Comparison of ENCODE assay signal across 2 cellular contexts in the genomic region with DNA sequence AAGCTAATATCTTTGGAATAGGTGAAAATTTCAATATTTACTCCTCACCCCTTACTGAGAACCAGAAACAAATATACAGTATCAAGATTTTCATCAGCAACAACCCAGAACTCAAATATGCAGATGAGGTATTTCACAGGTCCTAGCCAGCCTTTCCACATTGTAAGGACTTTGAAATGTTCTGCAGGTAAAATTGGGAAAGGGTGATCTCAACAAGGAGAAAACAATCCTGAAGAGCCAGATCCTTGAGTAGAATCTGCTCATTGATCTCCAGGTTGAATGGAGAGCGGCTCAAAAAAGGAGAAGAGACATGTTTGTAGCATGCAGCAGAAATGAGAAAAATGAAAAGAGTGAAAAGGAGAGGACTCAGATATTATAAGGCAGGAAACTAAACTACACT.
TF ChIP-seq lines count a peak whose summit lies in the region.

No MANE protein-coding gene starts in this region.

TF ChIP-seq in GM23338, 12 proteins besides CTCF, POLR2A, EP300 and RAD21 (continues in another document):
- TF ChIP-seq, protein P1, sequence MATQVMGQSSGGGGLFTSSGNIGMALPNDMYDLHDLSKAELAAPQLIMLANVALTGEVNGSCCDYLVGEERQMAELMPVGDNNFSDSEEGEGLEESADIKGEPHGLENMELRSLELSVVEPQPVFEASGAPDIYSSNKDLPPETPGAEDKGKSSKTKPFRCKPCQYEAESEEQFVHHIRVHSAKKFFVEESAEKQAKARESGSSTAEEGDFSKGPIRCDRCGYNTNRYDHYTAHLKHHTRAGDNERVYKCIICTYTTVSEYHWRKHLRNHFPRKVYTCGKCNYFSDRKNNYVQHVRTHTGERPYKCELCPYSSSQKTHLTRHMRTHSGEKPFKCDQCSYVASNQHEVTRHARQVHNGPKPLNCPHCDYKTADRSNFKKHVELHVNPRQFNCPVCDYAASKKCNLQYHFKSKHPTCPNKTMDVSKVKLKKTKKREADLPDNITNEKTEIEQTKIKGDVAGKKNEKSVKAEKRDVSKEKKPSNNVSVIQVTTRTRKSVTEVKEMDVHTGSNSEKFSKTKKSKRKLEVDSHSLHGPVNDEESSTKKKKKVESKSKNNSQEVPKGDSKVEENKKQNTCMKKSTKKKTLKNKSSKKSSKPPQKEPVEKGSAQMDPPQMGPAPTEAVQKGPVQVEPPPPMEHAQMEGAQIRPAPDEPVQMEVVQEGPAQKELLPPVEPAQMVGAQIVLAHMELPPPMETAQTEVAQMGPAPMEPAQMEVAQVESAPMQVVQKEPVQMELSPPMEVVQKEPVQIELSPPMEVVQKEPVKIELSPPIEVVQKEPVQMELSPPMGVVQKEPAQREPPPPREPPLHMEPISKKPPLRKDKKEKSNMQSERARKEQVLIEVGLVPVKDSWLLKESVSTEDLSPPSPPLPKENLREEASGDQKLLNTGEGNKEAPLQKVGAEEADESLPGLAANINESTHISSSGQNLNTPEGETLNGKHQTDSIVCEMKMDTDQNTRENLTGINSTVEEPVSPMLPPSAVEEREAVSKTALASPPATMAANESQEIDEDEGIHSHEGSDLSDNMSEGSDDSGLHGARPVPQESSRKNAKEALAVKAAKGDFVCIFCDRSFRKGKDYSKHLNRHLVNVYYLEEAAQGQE (IDR thresholded peaks at IDR 0.05; ENCODE audit: unreplicated experiment), result no peak
- no peak for TF ChIP-seq CREB1 (CRISPR knock-in tag; IDR thresholded peaks at IDR 0.05; ENCODE audit: low read depth)
- TF ChIP-seq EZH2 (IDR thresholded peaks at IDR 0.05; ENCODE audit: low read depth, unreplicated experiment), result no peak
- TF ChIP-seq ZNF114 (CRISPR knock-in tag; IDR thresholded peaks at IDR 0.05), result no peak
- no peak for TF ChIP-seq JUNB (IDR thresholded peaks at IDR 0.05; ENCODE audit: unreplicated experiment)
- TF ChIP-seq NANOG (IDR thresholded peaks at IDR 0.05; ENCODE audit: borderline replicate concordance), result no peak
- TF ChIP-seq POLR2AphosphoS5 (IDR thresholded peaks at IDR 0.05; ENCODE audit: low read depth), result no peak
- no peak for TF ChIP-seq ZNF331 (CRISPR knock-in tag; IDR thresholded peaks at IDR 0.05; ENCODE audit: low read depth)
- TF ChIP-seq ZNF462 (CRISPR knock-in tag; IDR thresholded peaks at IDR 0.05), result no peak
- no peak for TF ChIP-seq EZH2phosphoT487 (IDR thresholded peaks at IDR 0.05; ENCODE audit: unreplicated experiment)

TF ChIP-seq in HepG2, 621 proteins besides CTCF, POLR2A, EP300 and RAD21:
- TF ChIP-seq, protein P2, sequence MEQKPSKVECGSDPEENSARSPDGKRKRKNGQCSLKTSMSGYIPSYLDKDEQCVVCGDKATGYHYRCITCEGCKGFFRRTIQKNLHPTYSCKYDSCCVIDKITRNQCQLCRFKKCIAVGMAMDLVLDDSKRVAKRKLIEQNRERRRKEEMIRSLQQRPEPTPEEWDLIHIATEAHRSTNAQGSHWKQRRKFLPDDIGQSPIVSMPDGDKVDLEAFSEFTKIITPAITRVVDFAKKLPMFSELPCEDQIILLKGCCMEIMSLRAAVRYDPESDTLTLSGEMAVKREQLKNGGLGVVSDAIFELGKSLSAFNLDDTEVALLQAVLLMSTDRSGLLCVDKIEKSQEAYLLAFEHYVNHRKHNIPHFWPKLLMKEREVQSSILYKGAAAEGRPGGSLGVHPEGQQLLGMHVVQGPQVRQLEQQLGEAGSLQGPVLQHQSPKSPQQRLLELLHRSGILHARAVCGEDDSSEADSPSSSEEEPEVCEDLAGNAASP (CRISPR knock-in tag; IDR thresholded peaks at IDR 0.05; ENCODE audit: borderline replicate concordance), result no peak
- TF ChIP-seq HOXA9 (CRISPR knock-in tag; IDR thresholded peaks at IDR 0.05; ENCODE audit: borderline replicate concordance), result no peak
